ENCODE assay signal across 11 cellular contexts in the genomic region with DNA sequence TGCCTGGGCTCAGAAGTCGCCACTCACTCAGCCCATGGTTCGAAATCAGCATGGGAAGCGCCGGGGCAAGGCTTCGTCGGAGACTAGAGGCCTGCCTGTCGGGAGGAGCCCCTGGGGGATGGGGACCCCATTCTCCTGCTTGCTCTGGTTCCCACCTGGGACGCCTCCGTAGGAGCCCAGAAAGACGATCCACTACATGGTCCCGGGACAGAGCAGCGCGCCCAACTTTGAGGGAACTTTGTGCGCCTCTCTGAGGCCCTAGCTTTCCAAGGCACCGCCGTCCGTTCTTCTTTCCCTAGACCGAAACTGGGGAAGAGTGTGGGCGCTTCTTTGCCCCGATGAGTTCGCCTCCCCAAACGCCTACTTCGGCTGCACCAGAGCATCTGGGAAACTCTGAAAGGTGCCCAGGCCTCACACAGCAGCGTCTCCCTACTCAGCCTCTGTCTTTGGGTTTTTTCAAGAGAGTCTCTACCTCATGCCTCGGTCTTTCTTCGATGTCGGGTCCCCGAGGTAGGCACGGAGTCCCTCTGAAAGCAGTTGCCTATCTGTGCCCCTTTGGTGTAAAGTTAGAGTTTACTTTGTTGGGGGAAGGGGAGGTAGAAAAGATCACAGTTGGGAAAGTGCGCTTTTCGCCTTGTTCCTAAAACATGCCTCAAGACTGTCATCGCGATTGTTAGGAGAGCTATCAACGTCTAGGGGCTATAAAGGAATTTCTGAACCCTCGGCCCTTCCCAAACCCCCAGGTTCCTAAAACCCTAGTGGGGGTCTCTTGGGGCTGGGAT.
DNase-seq lines count a peak whose midpoint lies in the region; ATAC-seq lines count a peak whose summit lies in the region.
"Had no signal": no experiment of that assay in that cellular context is flagged by ENCODE, and none has a peak within 500 bp of the region (broad histone marks: within the 10 kb centered on the region; RNA-seq: fewer than 3 reads in every experiment).

No MANE protein-coding gene starts in this region.

- DNase-seq in D341Med (ENCODE audit: low spot score), result peak; percentile 34
- DNase-seq in RPMI8226, result peak; percentile 1
- DNase-seq in NCI-H2227 (lab: John Stamatoyannopoulos, UW; ENCODE audit: unreplicated experiment), result no peak
- DNase-seq in medulla oblongata (ENCODE audit: extremely low spot score), result no peak
- DNase-seq: activated CD8-positive, alpha-beta memory T cell treated with anti-CD3 and anti-CD28 coated beads, Interleukin-2, amount 10 ng/mL, durations not matched to agents 7 days and 5 days; NCI-H2171; OCI-M1 had no signal

- no peaks in the 10 kb centered on the region for H3K9me3 ChIP-seq in iPS-20b (ENCODE audit: insufficient read depth, low read depth, low read length)

- H3K9ac ChIP-seq in iPS-20b (ENCODE audit: low read depth, low read length), result peak overlapping the region; percentile 24; the same call in 1 of the 2 replicates
- no peak overlapping the region for H3K9ac ChIP-seq in rectal smooth muscle tissue (ENCODE audit: low read length)

- peak overlapping the region; percentile 81 for H3K4me3 ChIP-seq in iPS-20b (ENCODE audit: low read length)
- H3K4me3 ChIP-seq in rectal smooth muscle tissue (ENCODE audit: low read length), result peak overlapping the region; percentile 66

- no peak overlapping the region for H3K27ac ChIP-seq in iPS-20b (ENCODE audit: low read length)
- no peak overlapping the region for H3K27ac ChIP-seq in rectal smooth muscle tissue (ENCODE audit: low read depth, low read length)

- peaks cover 97% of the 10 kb centered on the region for H3K27me3 ChIP-seq in iPS-20b (ENCODE audit: insufficient read depth, low read length)
- peaks cover 44% of the 10 kb centered on the region for H3K27me3 ChIP-seq in rectal smooth muscle tissue (ENCODE audit: control insufficient read depth, insufficient read depth, low read length)

- peaks cover 24% of the 10 kb centered on the region; the same call in 1 of the 2 replicates for H3K4me1 ChIP-seq in iPS-20b (ENCODE audit: insufficient read depth, low read length)
- H3K4me1 ChIP-seq in rectal smooth muscle tissue (ENCODE audit: control insufficient read depth, insufficient read depth, low read length), result no peaks in the 10 kb centered on the region

- ATAC-seq in HG03175 (IDR thresholded peaks at IDR 0.05; ENCODE audit: unreplicated experiment) (no peak), HG03039 (IDR thresholded peaks at IDR 0.05; ENCODE audit: unreplicated experiment) (no peak)

- H3K36me3 ChIP-seq in iPS-20b (ENCODE audit: insufficient read depth, low read depth, low read length) (no peaks in the 10 kb centered on the region), rectal smooth muscle tissue (ENCODE audit: control insufficient read depth, insufficient read depth, low read length) (no peaks in the 10 kb centered on the region)

Comparison
In these comparisons a context has a peak if more than half of its experiments do, and no peak if none do; other contexts are left out.
1. DNase-seq: peak in D341Med (single experiment) and RPMI8226 (single experiment); none in NCI-H2227 (single experiment) and medulla oblongata (single experiment).